ENCODE assay signal across 18 cellular contexts in the genomic region with DNA sequence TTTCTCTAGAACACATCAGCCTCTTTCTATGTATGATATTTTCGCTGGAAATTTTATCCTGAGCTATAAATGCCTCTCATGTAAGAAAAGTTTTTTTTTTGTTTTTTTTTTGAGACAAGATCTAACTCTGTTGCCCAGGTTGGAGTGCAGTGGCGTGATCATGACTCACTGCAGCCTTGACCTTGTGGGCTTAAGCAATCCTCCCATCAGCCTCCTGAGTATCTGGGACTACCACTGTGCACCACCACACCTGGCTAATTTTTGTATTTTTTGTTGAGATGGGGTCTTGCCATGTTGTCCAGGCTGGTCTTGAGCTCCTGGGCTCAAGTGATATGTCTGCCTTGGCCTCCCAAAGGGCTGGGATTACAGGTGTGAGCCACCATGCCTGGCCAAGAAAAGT.
DNase-seq lines count a peak whose midpoint lies in the region; ATAC-seq and TF ChIP-seq lines count a peak whose summit lies in the region.
"Had no signal": no experiment of that assay in that cellular context is flagged by ENCODE, and none has a peak within 500 bp of the region (broad histone marks: within the 10 kb centered on the region; RNA-seq: fewer than 3 reads in every experiment).

No MANE protein-coding gene starts in this region.

- H3K27ac Mint-ChIP-seq in CD4-positive, CD25-positive, alpha-beta regulatory T cell = peak overlapping the region; percentile 2 to 66 (median 39)
- H3K27ac Mint-ChIP-seq: natural killer cell had no signal

- no peaks in the 10 kb centered on the region for H3K36me3 ChIP-seq in CD4-positive, CD25-positive, alpha-beta regulatory T cell (ENCODE audit: control insufficient read depth, insufficient read depth, low read length)
- H3K36me3 ChIP-seq in left lung = no peaks in the 10 kb centered on the region
- H3K36me3 ChIP-seq: SJSA1, tibial artery had no signal

- peaks cover 13 to 42% (median 40%) of the 10 kb centered on the region in 4 donors for H3K4me1 Mint-ChIP-seq in CD4-positive, CD25-positive, alpha-beta regulatory T cell

- H3K4me1 ChIP-seq in CD4-positive, CD25-positive, alpha-beta regulatory T cell (ENCODE audit: control insufficient read depth, insufficient read depth, low read length, poor library complexity, severe bottlenecking) = peaks cover 27% of the 10 kb centered on the region
- H3K4me1 ChIP-seq in left lung = peaks cover 0 to 15% of the 10 kb centered on the region in 2 donors

- TF ChIP-seq CTCF in cardiac fibroblast (IDR thresholded peaks at IDR 0.05; ENCODE audit: low read depth, low read length) (no peak), left lung (IDR thresholded peaks at IDR 0.05) (no peak)

- no peak overlapping the region for H3K4me3 ChIP-seq in CD4-positive, CD25-positive, alpha-beta regulatory T cell (ENCODE audit: low read depth, low read length)
- H3K4me3 ChIP-seq in cardiac fibroblast (replicated peaks in 1 of 2; ENCODE audit: low read depth in 2 of 2, low read length in 2 of 2) (no peak overlapping the region), left lung (no peak overlapping the region)
- H3K4me3 ChIP-seq: lung, SJSA1, tibial artery had no signal

- H3K4me3 Mint-ChIP-seq in CD4-positive, CD25-positive, alpha-beta regulatory T cell = peak overlapping the region in 1 of 4 donors; percentile 22
- H3K4me3 Mint-ChIP-seq: natural killer cell had no signal

- no peak for ATAC-seq in CD4-positive, CD25-positive, alpha-beta regulatory T cell (ENCODE audit: low read depth in 2 of 2)
- peak; percentile 52 for ATAC-seq in left lung
- no peak for ATAC-seq in GM19351 (IDR thresholded peaks at IDR 0.05; ENCODE audit: unreplicated experiment)
- no peak for ATAC-seq in HG03520 (IDR thresholded peaks at IDR 0.05; ENCODE audit: unreplicated experiment)
- ATAC-seq: natural killer cell had no signal

- H3K27me3 Mint-ChIP-seq in CD4-positive, CD25-positive, alpha-beta regulatory T cell = no peaks in the 10 kb centered on the region

- H3K27ac ChIP-seq in CD4-positive, CD25-positive, alpha-beta regulatory T cell (ENCODE audit: insufficient read depth, low read length, poor library complexity, severe bottlenecking) = no peak overlapping the region
- H3K27ac ChIP-seq in left lung = no peak overlapping the region
- H3K27ac ChIP-seq: SJSA1, tibial artery had no signal

- no peaks in the 10 kb centered on the region for H3K27me3 ChIP-seq in CD4-positive, CD25-positive, alpha-beta regulatory T cell (ENCODE audit: control insufficient read depth, insufficient read depth, low read length)
- H3K27me3 ChIP-seq in left lung = no peaks in the 10 kb centered on the region
- H3K27me3 ChIP-seq: SJSA1, tibial artery had no signal

- H3K9me3 Mint-ChIP-seq in CD4-positive, CD25-positive, alpha-beta regulatory T cell = no peaks in the 10 kb centered on the region
- H3K9me3 Mint-ChIP-seq: natural killer cell had no signal

- intact Hi-C loops in left lung (cut with DNase I) = no loop called here

- no peaks in the 10 kb centered on the region for H3K9me3 ChIP-seq in CD4-positive, CD25-positive, alpha-beta regulatory T cell (ENCODE audit: control insufficient read depth in 2 of 2, low read length in 2 of 2)
- H3K9me3 ChIP-seq in left lung = no peaks in the 10 kb centered on the region
- H3K9me3 ChIP-seq: SJSA1, tibial artery had no signal

- no peaks in the 10 kb centered on the region for H3K36me3 Mint-ChIP-seq in CD4-positive, CD25-positive, alpha-beta regulatory T cell
- H3K36me3 Mint-ChIP-seq: natural killer cell had no signal

- no peak for DNase-seq in CD4-positive, CD25-positive, alpha-beta regulatory T cell
- DNase-seq in M059J (ENCODE audit: low read depth) = peak; percentile 80
- DNase-seq in cardiac fibroblast (ENCODE audit: low read depth in 2 of 2) = peak; percentile 46 to 82
- no peak for DNase-seq in left lung
- DNase-seq in NCI-H510A treated with DMSO at 0.1 percent for 48 hours (lab: John Stamatoyannopoulos, UW) = no peak
- DNase-seq in NCI-H1417 treated with DMSO at 0.1 percent for 48 hours (lab: John Stamatoyannopoulos, UW) = no peak
- DNase-seq: activated CD4-positive, alpha-beta T cell treated with anti-CD3 and anti-CD28 coated beads, Interleukin-2, amount 50 U/mL, for 48 hours; DMS153; natural killer cell; NCI-H1048; NCI-H2171; stimulated activated CD4-positive, alpha-beta T cell treated with anti-CD3 and anti-CD28 coated beads, Interleukin-2, amount 100 ng/mL, for 48 hours; stimulated activated CD8-positive, alpha-beta memory T cell treated with anti-CD3 and anti-CD28 coated beads, Interleukin-4, amount 100 ng/mL, for 48 hours; tibial artery had no signal

Comparison
In these comparisons a context has a peak if more than half of its experiments do, and no peak if none do; other contexts are left out.
1. DNase-seq: peak in M059J (single experiment) and cardiac fibroblast (2 of 2); none in CD4-positive, CD25-positive, alpha-beta regulatory T cell (0 of 3), left lung (0 of 2), NCI-H510A treated with DMSO at 0.1 percent for 48 hours (single experiment) and NCI-H1417 treated with DMSO at 0.1 percent for 48 hours (single experiment).